ENCODE assay signal across 1 cellular context in genomic region chr10:102122450-102122849, GRCh38.
TF ChIP-seq lines count a peak whose summit lies in the region.

No MANE protein-coding gene starts in this region.

TF ChIP-seq in H1, 55 proteins besides CTCF, POLR2A, EP300 and RAD21:
- TF ChIP-seq USF2 (IDR thresholded peaks at IDR 0.05; ENCODE audit: low read length): no peak
- no peak for TF ChIP-seq YY1 (IDR thresholded peaks at IDR 0.05; ENCODE audit: low read depth, low read length)
- TF ChIP-seq SIRT6 (IDR thresholded peaks at IDR 0.05; ENCODE audit: low read length): no peak
- no peak for TF ChIP-seq BCL11A (IDR thresholded peaks at IDR 0.05; ENCODE audit: low read depth in 2 of 2, low read length in 2 of 2)
- no peak for TF ChIP-seq SP4 (IDR thresholded peaks at IDR 0.05; ENCODE audit: low read length)
- no peak for TF ChIP-seq JUN (IDR thresholded peaks at IDR 0.05; ENCODE audit: low read depth, low read length)
- TF ChIP-seq HDAC2 (IDR thresholded peaks at IDR 0.05; ENCODE audit: borderline replicate concordance in 1 of 2, low read depth in 2 of 2, low read length in 2 of 2): no peak
